ENCODE assay signal across 29 cellular contexts in the genomic region with DNA sequence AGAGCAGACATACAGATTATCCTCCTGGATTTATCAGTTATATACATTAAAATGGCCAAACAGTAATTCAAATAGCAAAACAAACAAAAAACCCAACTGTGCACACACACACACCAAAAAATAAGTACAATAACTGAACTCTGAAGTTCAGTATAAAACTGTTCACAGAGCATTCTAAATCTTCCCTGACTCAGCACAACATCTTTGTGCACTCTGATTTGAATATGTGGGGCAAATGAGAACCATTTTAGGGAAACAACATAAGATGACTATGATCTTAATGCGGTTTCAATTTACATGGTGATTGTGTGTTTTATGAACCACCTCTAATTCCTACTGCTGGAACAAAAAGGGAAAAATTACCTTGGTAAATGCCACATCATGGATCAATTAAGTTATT. TPM values are rescaled to one million over a fixed set of nuclear protein-coding genes. Genes with fewer than 3 reads are reported as not detected.
DNase-seq lines count a peak whose midpoint lies in the region; ATAC-seq, FAIRE-seq and TF ChIP-seq lines count a peak whose summit lies in the region.
"Had no signal": no experiment of that assay in that cellular context is flagged by ENCODE, and none has a peak within 500 bp of the region (broad histone marks: within the 10 kb centered on the region; RNA-seq: fewer than 3 reads in every experiment).

No MANE protein-coding gene starts in this region.

- H3K9me3 Mint-ChIP-seq in GM23338 (no peaks in the 10 kb centered on the region), astrocyte (ENCODE audit: unreplicated experiment) (peaks cover 4% of the 10 kb centered on the region)
- H3K9me3 Mint-ChIP-seq in naive thymus-derived CD4-positive, alpha-beta T cell, result no peaks in the 10 kb centered on the region
- H3K9me3 Mint-ChIP-seq in CD4-positive, alpha-beta memory T cell, result no peaks in the 10 kb centered on the region
- H3K9me3 Mint-ChIP-seq in activated naive CD4-positive, alpha-beta T cell treated with anti-CD3 and anti-CD28 coated beads, Interleukin-2, amount 50 U/mL, for 72 hours, result no peaks in the 10 kb centered on the region
- H3K9me3 Mint-ChIP-seq: activated CD4-positive, alpha-beta T cell treated with anti-CD3 and anti-CD28 coated beads, Interleukin-2, amount 10 ng/mL, durations not matched to agents 7 days and 5 days; neural crest cell; T-helper 1 cell treated with Interleukin-12 subunit alpha and Interleukin-12 subunit beta and Interleukin-4 antibody, amounts not matched to agents 30 μg/mL and 1 μg/mL, for 36 hours had no signal

- peak overlapping the region; percentile 33; the same call in 1 of the 2 replicates for H3K4me2 ChIP-seq in GM23338
- peak overlapping the region; percentile 49 for H3K4me2 ChIP-seq in astrocyte (ENCODE audit: low read length)
- H3K4me2 ChIP-seq: BLaER1 had no signal

- peaks cover 59% of the 10 kb centered on the region for H3K4me1 Mint-ChIP-seq in GM23338
- peaks cover 9% of the 10 kb centered on the region for H3K4me1 Mint-ChIP-seq in astrocyte (ENCODE audit: low read depth, unreplicated experiment)
- H3K4me1 Mint-ChIP-seq in naive thymus-derived CD4-positive, alpha-beta T cell, result peaks cover 0 to 3% (median 0%) of the 10 kb centered on the region in 7 donors
- H3K4me1 Mint-ChIP-seq in CD4-positive, alpha-beta memory T cell, result no peaks in the 10 kb centered on the region
- H3K4me1 Mint-ChIP-seq: activated CD4-positive, alpha-beta T cell treated with anti-CD3 and anti-CD28 coated beads, Interleukin-2, amount 10 ng/mL, durations not matched to agents 7 days and 5 days had no signal

- no peaks in the 10 kb centered on the region for H3K79me2 ChIP-seq in GM23338 (replicated peaks; ENCODE audit: insufficient read depth)
- H3K79me2 ChIP-seq in astrocyte (ENCODE audit: insufficient read depth, low read length), result no peaks in the 10 kb centered on the region

- H3K4me1 ChIP-seq in GM23338 (ENCODE audit: insufficient read depth) (peaks cover 57% of the 10 kb centered on the region), astrocyte (ENCODE audit: insufficient read depth, low read length) (peaks cover 7% of the 10 kb centered on the region)
- H3K4me1 ChIP-seq in naive thymus-derived CD4-positive, alpha-beta T cell (ENCODE audit: control insufficient read depth in 2 of 2, insufficient read depth in 2 of 2, low read length in 2 of 2), result no peaks in the 10 kb centered on the region
- H3K4me1 ChIP-seq in CD4-positive, alpha-beta memory T cell (ENCODE audit: insufficient read depth, low read length), result no peaks in the 10 kb centered on the region
- H3K4me1 ChIP-seq: BLaER1 had no signal

- no peak overlapping the region; the same call in 2 of the 3 replicates for H3K4me3 Mint-ChIP-seq in GM23338
- H3K4me3 Mint-ChIP-seq in astrocyte (ENCODE audit: unreplicated experiment), result no peak overlapping the region
- H3K4me3 Mint-ChIP-seq in naive thymus-derived CD4-positive, alpha-beta T cell, result no peak overlapping the region
- no peak overlapping the region for H3K4me3 Mint-ChIP-seq in CD4-positive, alpha-beta memory T cell
- H3K4me3 Mint-ChIP-seq: activated CD4-positive, alpha-beta T cell treated with anti-CD3 and anti-CD28 coated beads, Interleukin-2, amount 10 ng/mL, durations not matched to agents 7 days and 5 days; neural crest cell; T-helper 1 cell treated with Interleukin-12 subunit alpha and Interleukin-12 subunit beta and Interleukin-4 antibody, amounts not matched to agents 30 μg/mL and 1 μg/mL, for 36 hours had no signal

- ATAC-seq in GM23338 (no peak), GM21825 (IDR thresholded peaks at IDR 0.05; ENCODE audit: unreplicated experiment) (no peak)
- peak; percentile 71 for ATAC-seq in naive thymus-derived CD4-positive, alpha-beta T cell
- ATAC-seq in activated naive CD4-positive, alpha-beta T cell treated with anti-CD3 and anti-CD28 coated beads, Interleukin-2, amount 50 U/mL, for 72 hours, result no peak
- ATAC-seq: right cardiac atrium had no signal

- H3K27me3 Mint-ChIP-seq in GM23338 (ENCODE audit: insufficient read depth, low read depth, poor library complexity), result peaks cover 100% of the 10 kb centered on the region
- H3K27me3 Mint-ChIP-seq in astrocyte (ENCODE audit: low read depth, unreplicated experiment), result peaks cover 74% of the 10 kb centered on the region
- peaks cover 0 to 9% (median 6%) of the 10 kb centered on the region in 5 donors for H3K27me3 Mint-ChIP-seq in naive thymus-derived CD4-positive, alpha-beta T cell
- peaks cover 0 to 3% of the 10 kb centered on the region in 2 donors for H3K27me3 Mint-ChIP-seq in CD4-positive, alpha-beta memory T cell

- H3K9ac ChIP-seq in astrocyte (ENCODE audit: low read length), result no peak overlapping the region
- H3K9ac ChIP-seq: BLaER1 had no signal

- H3K9me3 ChIP-seq in astrocyte (ENCODE audit: insufficient read depth, low read depth, low read length), result no peaks in the 10 kb centered on the region
- no peaks in the 10 kb centered on the region for H3K9me3 ChIP-seq in naive thymus-derived CD4-positive, alpha-beta T cell (ENCODE audit: control insufficient read depth in 2 of 3, low read length in 3 of 3)
- no peaks in the 10 kb centered on the region for H3K9me3 ChIP-seq in CD4-positive, alpha-beta memory T cell (ENCODE audit: control insufficient read depth in 1 of 2, low read length in 2 of 2)
- H3K9me3 ChIP-seq: BLaER1, Caco-2, mucosa of descending colon, transverse colon had no signal

- H3K36me3 Mint-ChIP-seq in GM23338 (ENCODE audit: low read depth), result no peaks in the 10 kb centered on the region
- H3K36me3 Mint-ChIP-seq in astrocyte (ENCODE audit: low read depth, unreplicated experiment), result peaks cover 9% of the 10 kb centered on the region
- no peaks in the 10 kb centered on the region for H3K36me3 Mint-ChIP-seq in naive thymus-derived CD4-positive, alpha-beta T cell
- no peaks in the 10 kb centered on the region for H3K36me3 Mint-ChIP-seq in CD4-positive, alpha-beta memory T cell
- H3K36me3 Mint-ChIP-seq in activated naive CD4-positive, alpha-beta T cell treated with anti-CD3 and anti-CD28 coated beads, Interleukin-2, amount 50 U/mL, for 72 hours, result no peaks in the 10 kb centered on the region

- POLR2A ChIA-PET in naive thymus-derived CD4-positive, alpha-beta T cell (lab: Charles Lee), result no interaction called here
- POLR2A ChIA-PET in CD4-positive, alpha-beta memory T cell (lab: Charles Lee; ENCODE audit: partially characterized antibody), result no interaction called here

- intact Hi-C loops in naive thymus-derived CD4-positive, alpha-beta T cell (cut with micrococcal nuclease), result no loop called here
- intact Hi-C loops in CD4-positive, alpha-beta memory T cell (cut with micrococcal nuclease), result no loop called here

- TF ChIP-seq CTCF in GM23338 (conservative IDR thresholded peaks at IDR 0.05; ENCODE audit: low read depth in 2 of 2) (no peak), astrocyte (IDR thresholded peaks at IDR 0.05; ENCODE audit: insufficient read depth, low read depth, low read length) (no peak)

- CTCF ChIA-PET in naive thymus-derived CD4-positive, alpha-beta T cell (lab: Charles Lee), result no interaction called here
- CTCF ChIA-PET in CD4-positive, alpha-beta memory T cell (lab: Charles Lee; ENCODE audit: partially characterized antibody), result interaction anchor here (1.3 kb wide), 1 partner anchor 25 kb away, joined by 3 read pairs; no protein-coding TSS in a partner anchor

- H2AFZ ChIP-seq in GM23338 (no peak overlapping the region), astrocyte (ENCODE audit: low read depth, low read length) (no peak overlapping the region)

- 0 out of 2 replicates have a peak, but pooled peaks cover 5% of the 10 kb centered on the region for H3F3A ChIP-seq in GM23338 (replicated peaks; ENCODE audit: low read depth)

- H3K4me3 ChIP-seq in GM23338 (no peak overlapping the region), astrocyte (ENCODE audit: insufficient read depth, low read depth, low read length) (no peak overlapping the region)
- no peak overlapping the region for H3K4me3 ChIP-seq in naive thymus-derived CD4-positive, alpha-beta T cell (ENCODE audit: low read length)
- no peak overlapping the region for H3K4me3 ChIP-seq in CD4-positive, alpha-beta memory T cell (ENCODE audit: low read length in 2 of 2)
- H3K4me3 ChIP-seq: BLaER1, mucosa of descending colon, transverse colon had no signal

- H3K36me3 ChIP-seq in GM23338 (ENCODE audit: insufficient read depth), result no peaks in the 10 kb centered on the region
- H3K36me3 ChIP-seq in astrocyte (ENCODE audit: insufficient read depth, low read length), result no peaks in the 10 kb centered on the region
- no peaks in the 10 kb centered on the region for H3K36me3 ChIP-seq in naive thymus-derived CD4-positive, alpha-beta T cell (ENCODE audit: control insufficient read depth in 2 of 3, insufficient read depth in 3 of 3, low read length in 3 of 3)
- H3K36me3 ChIP-seq in CD4-positive, alpha-beta memory T cell (ENCODE audit: insufficient read depth, low read length), result no peaks in the 10 kb centered on the region
- H3K36me3 ChIP-seq: BLaER1, transverse colon had no signal

- no peak overlapping the region for H3K27ac Mint-ChIP-seq in GM23338
- no peak overlapping the region for H3K27ac Mint-ChIP-seq in astrocyte (ENCODE audit: unreplicated experiment)
- no peak overlapping the region for H3K27ac Mint-ChIP-seq in naive thymus-derived CD4-positive, alpha-beta T cell
- no peak overlapping the region for H3K27ac Mint-ChIP-seq in CD4-positive, alpha-beta memory T cell
- no peak overlapping the region for H3K27ac Mint-ChIP-seq in activated naive CD4-positive, alpha-beta T cell treated with anti-CD3 and anti-CD28 coated beads, Interleukin-2, amount 50 U/mL, for 72 hours
- H3K27ac Mint-ChIP-seq: activated CD4-positive, alpha-beta T cell treated with anti-CD3 and anti-CD28 coated beads, Interleukin-2, amount 10 ng/mL, durations not matched to agents 7 days and 5 days; T-helper 1 cell treated with Interleukin-12 subunit alpha and Interleukin-12 subunit beta and Interleukin-4 antibody, amounts not matched to agents 30 μg/mL and 1 μg/mL, for 36 hours had no signal

- no peak for FAIRE-seq in astrocyte (lab: Jason Lieb, UNC)
- FAIRE-seq: G401.6 had no signal

- H3K9me2 ChIP-seq in GM23338 (ENCODE audit: insufficient read depth), result no peaks in the 10 kb centered on the region

- peaks cover 8% of the 10 kb centered on the region; the same call in 1 of the 2 replicates for H4K20me1 ChIP-seq in GM23338 (replicated peaks; ENCODE audit: insufficient read depth)
- peaks cover 3% of the 10 kb centered on the region for H4K20me1 ChIP-seq in astrocyte (ENCODE audit: insufficient read depth, low read length)
- H4K20me1 ChIP-seq: BLaER1 had no signal

- H3K27ac ChIP-seq in GM23338 (ENCODE audit: low read depth) (no peak overlapping the region), astrocyte (ENCODE audit: low read depth, low read length) (no peak overlapping the region)
- no peak overlapping the region for H3K27ac ChIP-seq in naive thymus-derived CD4-positive, alpha-beta T cell (ENCODE audit: low read depth, low read length)
- H3K27ac ChIP-seq in CD4-positive, alpha-beta memory T cell (ENCODE audit: low read depth, low read length), result no peak overlapping the region
- H3K27ac ChIP-seq: BLaER1, epithelial cell of prostate, transverse colon, VCaP had no signal

- no peak for DNase-seq in GM23338 (ENCODE audit: low spot score)
- DNase-seq in MV-4-11 (lab: John Stamatoyannopoulos, UW), result peak; percentile 48
- no peak for DNase-seq in astrocyte (ENCODE audit: low read depth)
- no peak for DNase-seq in naive thymus-derived CD4-positive, alpha-beta T cell
- DNase-seq in CD4-positive, alpha-beta memory T cell, result no peak
- DNase-seq in activated naive CD4-positive, alpha-beta T cell treated with anti-CD3 and anti-CD28 coated beads, Interleukin-2, amount 50 U/mL, for 72 hours (ENCODE audit: low spot score in 2 of 2), result no peak
- DNase-seq: ACHN; activated CD4-positive, alpha-beta T cell treated with anti-CD3 and anti-CD28 coated beads, Interleukin-2, amount 10 ng/mL, durations not matched to agents 7 days and 5 days; activated T-cell treated with anti-CD3 and anti-CD28 coated beads, Interleukin-2, amount 50 U/mL, for 48 hours; Caco-2; effector CD4-positive, alpha-beta T cell; glutamatergic neuron; mucosa of descending colon; NCI-H1694; NCI-H2171; NCI-H510A; NK-92 treated with Interleukin-12 subunit alpha and Interleukin-12 subunit beta, amount 100 ng/mL, for 24 hours; posterior cingulate gyrus; right cardiac atrium; stimulated activated CD4-positive, alpha-beta T cell treated with anti-CD3 and anti-CD28 coated beads, Interleukin-12 subunit alpha, Interleukin-12 subunit beta, amount 100 ng/mL, for 4 hours; stimulated activated CD4-positive, alpha-beta T cell treated with anti-CD3 and anti-CD28 coated beads, Interleukin-4, amount 100 ng/mL, for 1 hour; transverse colon had no signal

- H3K27me3 ChIP-seq in GM23338 (ENCODE audit: insufficient read depth) (peaks cover 100% of the 10 kb centered on the region), astrocyte (ENCODE audit: insufficient read depth, low read length) (no peaks in the 10 kb centered on the region)
- H3K27me3 ChIP-seq in naive thymus-derived CD4-positive, alpha-beta T cell (ENCODE audit: control insufficient read depth in 2 of 2, insufficient read depth in 2 of 2, low read length in 2 of 2), result no peaks in the 10 kb centered on the region
- H3K27me3 ChIP-seq in CD4-positive, alpha-beta memory T cell (ENCODE audit: insufficient read depth, low read length), result no peaks in the 10 kb centered on the region
- H3K27me3 ChIP-seq: BLaER1, transverse colon had no signal

RNA-seq across cellular contexts. Expression of gene PLAGL1, which starts 41.8 kb away (rescaled TPM):
- total RNA-seq in GM23338 (2014; rRNA removed; shearing (Covaris generic)), result 0.66 and 0.90 TPM in 2 replicates
- polyA plus RNA-seq in GM23338 (2016; fragmentation: Nextera tagmentation; extraction: Ambion mirVana), result 1.4 and 1.7 TPM in 2 replicates
- 18.3 and 20.3 TPM in 2 replicates for total RNA-seq in astrocyte
- total RNA-seq in naive thymus-derived CD4-positive, alpha-beta T cell, result 10 to 100 TPM in 1 of 5 experiments, 1 to 10 TPM in 4; 4.0 to 11.2 (median 4.5) TPM
- polyA plus RNA-seq in naive thymus-derived CD4-positive, alpha-beta T cell, result 1 to 10 TPM in 1 of 2 donors, under 1 TPM in 1; 0.94 to 2.0 TPM
- 1 to 10 TPM; 4.1 to 4.7 TPM for total RNA-seq in CD4-positive, alpha-beta memory T cell
- 1 to 10 TPM in 1 of 2 donors, under 1 TPM in 1; 0.89 to 1.2 TPM for polyA plus RNA-seq in CD4-positive, alpha-beta memory T cell
- 10 to 100 TPM; 11.0 to 18.8 TPM for total RNA-seq in activated naive CD4-positive, alpha-beta T cell treated with anti-CD3 and anti-CD28 coated beads, Interleukin-2, amount 50 U/mL, for 72 hours
